ENCODE assay signal across 11 cellular contexts in genomic region chr3:194574639-194575483, GRCh38. TPM values are rescaled to one million over a fixed set of nuclear protein-coding genes. Genes with fewer than 3 reads are reported as not detected.
DNase-seq lines count a peak whose midpoint lies in the region; ATAC-seq, FAIRE-seq and TF ChIP-seq lines count a peak whose summit lies in the region.
"Had no signal": no experiment of that assay in that cellular context is flagged by ENCODE, and none has a peak within 500 bp of the region (broad histone marks: within the 10 kb centered on the region; RNA-seq: fewer than 3 reads in every experiment).

No MANE protein-coding gene starts in this region.

- H3K27ac Mint-ChIP-seq in activated CD4-positive, alpha-beta T cell treated with anti-CD3 and anti-CD28 coated beads, Interleukin-2, amount 10 ng/mL, durations not matched to agents 24 days and 14 days: no peak overlapping the region
- H3K27ac Mint-ChIP-seq: activated naive CD4-positive, alpha-beta T cell treated with anti-CD3 and anti-CD28 coated beads, Interleukin-2, amount 10 ng/mL, durations not matched to agents 7 days and 5 days; effector memory CD8-positive, alpha-beta T cell had no signal

- intact Hi-C loops in activated CD4-positive, alpha-beta T cell treated with anti-CD3 and anti-CD28 coated beads, Interleukin-2, amount 10 ng/mL, durations not matched to agents 24 days and 14 days (cut with micrococcal nuclease): no loop called here

- H3K79me2 ChIP-seq in smooth muscle cell (ENCODE audit: low read depth): no peaks in the 10 kb centered on the region

- DNase-seq in H54 (ENCODE audit: insufficient read length, low spot score) (no peak), T1000 (lab: John Stamatoyannopoulos, UW) (peak; percentile 44), fibroblast of the aortic adventitia (ENCODE audit: low read depth) (peak; percentile 91), smooth muscle cell (lab: John Stamatoyannopoulos, UW; ENCODE audit: unreplicated experiment) (no peak), NCI-H345 (lab: John Stamatoyannopoulos, UW) (no peak)
- no peak for DNase-seq in activated CD4-positive, alpha-beta T cell treated with anti-CD3 and anti-CD28 coated beads, Interleukin-2, amount 10 ng/mL, durations not matched to agents 24 days and 14 days
- DNase-seq: activated CD4-positive, alpha-beta T cell treated with anti-CD3 and anti-CD28 coated beads for 1 hour; activated naive CD4-positive, alpha-beta T cell treated with anti-CD3 and anti-CD28 coated beads, Interleukin-2, amount 10 ng/mL, durations not matched to agents 7 days and 5 days; effector memory CD8-positive, alpha-beta T cell; NCI-H146 had no signal

- 40% methylated on average over 15 of the region's 15 CpGs for WGBS in smooth muscle cell (ENCODE audit: low lambda C conversion rate)

- H3K4me3 Mint-ChIP-seq in activated CD4-positive, alpha-beta T cell treated with anti-CD3 and anti-CD28 coated beads, Interleukin-2, amount 10 ng/mL, durations not matched to agents 24 days and 14 days: no peak overlapping the region
- H3K4me3 Mint-ChIP-seq: activated naive CD4-positive, alpha-beta T cell treated with anti-CD3 and anti-CD28 coated beads, Interleukin-2, amount 10 ng/mL, durations not matched to agents 7 days and 5 days; effector memory CD8-positive, alpha-beta T cell had no signal

- H4K20me1 ChIP-seq in smooth muscle cell (ENCODE audit: low read depth): no peaks in the 10 kb centered on the region

- H3K36me3 Mint-ChIP-seq in activated CD4-positive, alpha-beta T cell treated with anti-CD3 and anti-CD28 coated beads, Interleukin-2, amount 10 ng/mL, durations not matched to agents 24 days and 14 days (ENCODE audit: low read depth): no peaks in the 10 kb centered on the region
- H3K36me3 Mint-ChIP-seq: activated naive CD4-positive, alpha-beta T cell treated with anti-CD3 and anti-CD28 coated beads, Interleukin-2, amount 10 ng/mL, durations not matched to agents 7 days and 5 days had no signal

- H3F3A ChIP-seq in smooth muscle cell (ENCODE audit: low read depth): peaks cover 16% of the 10 kb centered on the region

- H3K27ac ChIP-seq in smooth muscle cell (ENCODE audit: low read depth): peak overlapping the region; percentile 80

- H3K9me3 ChIP-seq in smooth muscle cell (replicated peaks; ENCODE audit: low read depth): no peaks in the 10 kb centered on the region

- peak overlapping the region; percentile 62 for H3K4me2 ChIP-seq in smooth muscle cell

- H3K4me1 ChIP-seq in smooth muscle cell (ENCODE audit: low read depth): peaks cover 10% of the 10 kb centered on the region

- no peaks in the 10 kb centered on the region for H3K27me3 ChIP-seq in smooth muscle cell (ENCODE audit: low read depth)

- no peak for TF ChIP-seq POLR2A in H54 (IDR thresholded peaks at IDR 0.05; ENCODE audit: low read depth, low read length)

- TF ChIP-seq CTCF in fibroblast of the aortic adventitia (IDR thresholded peaks at IDR 0.05; ENCODE audit: insufficient read depth, low read length): peak; percentile 59
- TF ChIP-seq CTCF in smooth muscle cell (IDR thresholded peaks at IDR 0.05; ENCODE audit: borderline replicate concordance, insufficient read depth, poor library complexity, severe bottlenecking): peak; percentile 15

- H3K9ac ChIP-seq in smooth muscle cell (ENCODE audit: low read depth): peak overlapping the region; percentile 52

- H3K4me3 ChIP-seq in fibroblast of the aortic adventitia (ENCODE audit: low read depth, low read length): no peak overlapping the region
- no peak overlapping the region for H3K4me3 ChIP-seq in smooth muscle cell

- peaks cover 26% of the 10 kb centered on the region for H3K27me3 Mint-ChIP-seq in activated CD4-positive, alpha-beta T cell treated with anti-CD3 and anti-CD28 coated beads, Interleukin-2, amount 10 ng/mL, durations not matched to agents 24 days and 14 days

- H3K4me1 Mint-ChIP-seq in activated CD4-positive, alpha-beta T cell treated with anti-CD3 and anti-CD28 coated beads, Interleukin-2, amount 10 ng/mL, durations not matched to agents 24 days and 14 days: peaks cover 18% of the 10 kb centered on the region
- H3K4me1 Mint-ChIP-seq: activated naive CD4-positive, alpha-beta T cell treated with anti-CD3 and anti-CD28 coated beads, Interleukin-2, amount 10 ng/mL, durations not matched to agents 7 days and 5 days had no signal

- H3K9me3 Mint-ChIP-seq in activated CD4-positive, alpha-beta T cell treated with anti-CD3 and anti-CD28 coated beads, Interleukin-2, amount 10 ng/mL, durations not matched to agents 24 days and 14 days: no peaks in the 10 kb centered on the region
- H3K9me3 Mint-ChIP-seq: activated naive CD4-positive, alpha-beta T cell treated with anti-CD3 and anti-CD28 coated beads, Interleukin-2, amount 10 ng/mL, durations not matched to agents 7 days and 5 days; effector memory CD8-positive, alpha-beta T cell had no signal

- ATAC-seq in HG02840 (IDR thresholded peaks at IDR 0.05; ENCODE audit: low FRiP score, unreplicated experiment): no peak
- ATAC-seq: effector memory CD8-positive, alpha-beta T cell had no signal

- FAIRE-seq in H54 (lab: Jason Lieb, UNC): peak; percentile 36

- H2AFZ ChIP-seq in smooth muscle cell (ENCODE audit: low read depth): no peak overlapping the region

- H3K36me3 ChIP-seq in smooth muscle cell (ENCODE audit: low read depth): no peaks in the 10 kb centered on the region

RNA-seq across cellular contexts. Expression of gene TMEM44, which starts 58.4 kb away (rescaled TPM):
- 12.8 and 16.7 TPM in 2 replicates for total RNA-seq in fibroblast of the aortic adventitia (ENCODE audit: low replicate concordance)
- total RNA-seq in smooth muscle cell: 4.2 and 12.7 TPM in 2 replicates
- polyA plus RNA-seq in smooth muscle cell: 18.4 and 19.4 TPM in 2 replicates
- total RNA-seq in activated CD4-positive, alpha-beta T cell treated with anti-CD3 and anti-CD28 coated beads, Interleukin-2, amount 10 ng/mL, durations not matched to agents 24 days and 14 days: 2.4 and 2.8 TPM in 2 replicates

Comparison
In these comparisons a context has a peak if more than half of its experiments do, and no peak if none do; other contexts are left out.
1. DNase-seq: peak in T1000 (single experiment) and fibroblast of the aortic adventitia (single experiment); none in H54 (single experiment), smooth muscle cell (single experiment), activated CD4-positive, alpha-beta T cell treated with anti-CD3 and anti-CD28 coated beads, Interleukin-2, amount 10 ng/mL, durations not matched to agents 24 days and 14 days (single experiment) and NCI-H345 (single experiment).